22 cellular contexts compared by ENCODE assay signal in genomic region chr3:128072454-128073184, GRCh38. TPM values are rescaled to one million over a fixed set of nuclear protein-coding genes. Genes with fewer than 3 reads are reported as not detected.
DNase-seq lines count a peak whose midpoint lies in the region; ATAC-seq and TF ChIP-seq lines count a peak whose summit lies in the region.
"Had no signal": no experiment of that assay in that cellular context is flagged by ENCODE, and none has a peak within 500 bp of the region (broad histone marks: within the 10 kb centered on the region; RNA-seq: fewer than 3 reads in every experiment).

No MANE protein-coding gene starts in this region.

- H3K4me3 ChIP-seq in colonic mucosa, result no peak overlapping the region
- H3K4me3 ChIP-seq in lower lobe of right lung, result no peak overlapping the region
- no peak overlapping the region for H3K4me3 ChIP-seq in stomach
- H3K4me3 ChIP-seq: A549, PC-9, SJCRH30, transverse colon had no signal

- no peak for ATAC-seq in lower lobe of right lung
- ATAC-seq: A549; activated CD4-positive, alpha-beta T cell treated with anti-CD3 and anti-CD28 coated beads for 36 hours; activated naive CD4-positive, alpha-beta T cell treated with anti-CD3 and anti-CD28 coated beads, Interleukin-2, amount 50 U/mL, for 72 hours; effector memory CD8-positive, alpha-beta T cell; T-cell had no signal

- intact Hi-C loops in colonic mucosa (cut with DNase I) (loop anchor here (10.0 kb wide), 1 partner anchor 52 kb away; the partner anchor contains the start of gene RUVBL1), lower lobe of right lung (cut with DNase I) (no loop called here), stomach (cut with DNase I; ENCODE audit: low total_unique reads) (loop anchor here (10.0 kb wide), 1 partner anchor 422 kb away; the partner anchor contains the start of gene GATA2)

- no peaks in the 10 kb centered on the region for H3K9me3 ChIP-seq in colonic mucosa
- no peaks in the 10 kb centered on the region for H3K9me3 ChIP-seq in lower lobe of right lung
- no peaks in the 10 kb centered on the region for H3K9me3 ChIP-seq in stomach
- H3K9me3 ChIP-seq: A549, SJCRH30, transverse colon had no signal

- H3K27me3 ChIP-seq in colonic mucosa, result no peaks in the 10 kb centered on the region
- no peaks in the 10 kb centered on the region for H3K27me3 ChIP-seq in lower lobe of right lung (ENCODE audit: low read depth)
- no peaks in the 10 kb centered on the region for H3K27me3 ChIP-seq in stomach
- H3K27me3 ChIP-seq: SJCRH30 had no signal

- TF ChIP-seq CTCF in colonic mucosa (IDR thresholded peaks at IDR 0.05) (no peak), lower lobe of right lung (IDR thresholded peaks at IDR 0.05) (no peak), stomach (IDR thresholded peaks at IDR 0.05) (no peak)

- whole genome bisulfite sequencing in stomach, 5 donors, result 45 to 82% (median 69%) methylated on average over 10 to 13 of the region's 13 CpGs

- no peak overlapping the region for H3K9ac ChIP-seq in colonic mucosa (ENCODE audit: low read depth in 2 of 2, low read length in 2 of 2)
- H3K9ac ChIP-seq: KMS-11 had no signal

- DNase-seq in activated CD8-positive, alpha-beta memory T cell treated with anti-CD3 and anti-CD28 coated beads, Interleukin-2, amount 50 U/mL, for 48 hours, result peak; percentile 49
- DNase-seq in activated CD8-positive, alpha-beta memory T cell treated with anti-CD3 and anti-CD28 coated beads for 24 hours, result no peak
- peak; percentile 17 for DNase-seq in colonic mucosa
- DNase-seq in lower lobe of right lung, result no peak
- peak; percentile 66 for DNase-seq in stomach
- no peak for DNase-seq in NCI-H510A (lab: John Stamatoyannopoulos, UW)
- DNase-seq in activated naive CD4-positive, alpha-beta T cell treated with Interleukin-2 at 50 U/mL for 16 hours, result no peak
- DNase-seq in SHP77 treated with DMSO at 0.1 percent for 48 hours (lab: John Stamatoyannopoulos, UW), result no peak
- DNase-seq: activated CD4-positive, alpha-beta T cell treated with anti-CD3 and anti-CD28 coated beads for 36 hours; effector memory CD8-positive, alpha-beta T cell; MV-4-11; NCI-H187 treated with DMSO at 0.1 percent for 48 hours; NCI-H226; nephron progenitor cell; PC-9; SJCRH30; stimulated activated CD4-positive, alpha-beta T cell treated with anti-CD3 and anti-CD28 coated beads, Interleukin-4, amount 100 ng/mL, for 24 hours; transverse colon had no signal

- TF ChIP-seq EP300 in stomach (IDR thresholded peaks at IDR 0.05), result no peak

- TF ChIP-seq POLR2A in stomach (IDR thresholded peaks at IDR 0.05), result no peak

- no peak overlapping the region for H3K27ac ChIP-seq in colonic mucosa
- H3K27ac ChIP-seq in lower lobe of right lung, result peak overlapping the region; percentile 36
- peak overlapping the region in 4 of 5 donors; percentile 19 to 70 (median 40) for H3K27ac ChIP-seq in stomach
- H3K27ac ChIP-seq: KMS-11, SJCRH30 had no signal

- H3K4me1 ChIP-seq in colonic mucosa (peaks cover 8% of the 10 kb centered on the region), lower lobe of right lung (peaks cover 24% of the 10 kb centered on the region), stomach (peaks cover 18 to 52% (median 49%) of the 10 kb centered on the region in 4 donors)
- H3K4me1 ChIP-seq: SJCRH30 had no signal

- H3K36me3 ChIP-seq in colonic mucosa (peaks cover 35% of the 10 kb centered on the region), lower lobe of right lung (peaks cover 56% of the 10 kb centered on the region), stomach (peaks cover 53 to 64% (median 59%) of the 10 kb centered on the region in 4 donors)

RNA-seq across cellular contexts. Expression of gene SEC61A1, which starts 20.4 kb away (rescaled TPM):
- total RNA-seq in colonic mucosa, result 100 to 1,000 TPM; 184 to 250 TPM
- 152 TPM for total RNA-seq in lower lobe of right lung
- 100 to 1,000 TPM in 3 of 5 donors, 10 to 100 TPM in 2; 36.8 to 200 (median 143) TPM for total RNA-seq in stomach
- polyA plus RNA-seq in stomach, result 10 to 100 TPM; 42.3 to 87.1 (median 74.2) TPM

RNA-seq across cellular contexts. Expression of gene RUVBL1, which starts 51.0 kb away (rescaled TPM):
- total RNA-seq in colonic mucosa (10 to 100 TPM; 16.1 to 48.2 TPM), lower lobe of right lung (21.4 TPM), stomach (10 to 100 TPM in 2 of 5 donors, 1 to 10 TPM in 2, not detected in 1; 3.5 to 26.4 (median 9.2) TPM)
- 10 to 100 TPM; 12.7 to 17.8 (median 14.6) TPM for polyA plus RNA-seq in stomach

Comparison
In these comparisons a context has a peak if more than half of its experiments do, and no peak if none do; other contexts are left out.
1. DNase-seq: peak in activated CD8-positive, alpha-beta memory T cell treated with anti-CD3 and anti-CD28 coated beads, Interleukin-2, amount 50 U/mL, for 48 hours (single experiment), colonic mucosa (single experiment) and stomach (single experiment); none in activated CD8-positive, alpha-beta memory T cell treated with anti-CD3 and anti-CD28 coated beads for 24 hours (single experiment), lower lobe of right lung (single experiment), NCI-H510A (single experiment), activated naive CD4-positive, alpha-beta T cell treated with Interleukin-2 at 50 U/mL for 16 hours (single experiment) and SHP77 treated with DMSO at 0.1 percent for 48 hours (single experiment).